ENCODE assay signal across 1 cellular context in genomic region chr2:30232027-30232800, GRCh38.
TF ChIP-seq lines count a peak whose summit lies in the region.

No MANE protein-coding gene starts in this region.

TF ChIP-seq in GM12878, 131 proteins besides CTCF, POLR2A, EP300 and RAD21 (continued from another document):
- no peak; the same call in none of the 2 replicates for TF ChIP-seq DPF2 (IDR thresholded peaks at IDR 0.05)
- 0 out of 2 replicates have a peak, but pooled peaks have one; percentile 62 for TF ChIP-seq NBN (IDR thresholded peaks at IDR 0.05)
